ENCODE assay signal across 8 cellular contexts in genomic region chr16:18561727-18562314, GRCh38. TPM values are rescaled to one million over a fixed set of nuclear protein-coding genes. Genes with fewer than 3 reads are reported as not detected.
DNase-seq lines count a peak whose midpoint lies in the region; ATAC-seq and TF ChIP-seq lines count a peak whose summit lies in the region.
"Not testable (repeated sequence)": the region's sequence is repeated elsewhere in the genome, so short reads cannot be mapped to it uniquely, and the experiment has no call there.

TSS of gene NOMO2 (minus strand) at chr16:18562097. CDS start at chr16:18562040, 57 bp downstream.

- H3K4me1 ChIP-seq in upper lobe of right lung, result not testable (repeated sequence)

- not testable (repeated sequence) for H3K36me3 ChIP-seq in upper lobe of right lung

- H3K27me3 Mint-ChIP-seq in activated CD8-positive, alpha-beta T cell treated with anti-CD3 and anti-CD28 coated beads, Interleukin-2, amount 10 ng/mL, durations not matched to agents 7 days and 5 days (ENCODE audit: low read depth); chondrocyte (ENCODE audit: low read depth): not testable (repeated sequence)

- peak within 1 kb of the TSS; percentile 61 for H3K27ac Mint-ChIP-seq in activated CD8-positive, alpha-beta T cell treated with anti-CD3 and anti-CD28 coated beads, Interleukin-2, amount 10 ng/mL, durations not matched to agents 7 days and 5 days
- H3K27ac Mint-ChIP-seq in chondrocyte (ENCODE audit: unreplicated experiment), result not testable (repeated sequence)

- H3K36me3 Mint-ChIP-seq in activated CD8-positive, alpha-beta T cell treated with anti-CD3 and anti-CD28 coated beads, Interleukin-2, amount 10 ng/mL, durations not matched to agents 7 days and 5 days (ENCODE audit: low read depth), result peaks cover 11% of the 10 kb centered on the region
- not testable (repeated sequence) for H3K36me3 Mint-ChIP-seq in chondrocyte (ENCODE audit: low read depth)

- POLR2A ChIA-PET in activated CD8-positive, alpha-beta T cell treated with anti-CD3 and anti-CD28 coated beads, Interleukin-2, amount 10 ng/mL, durations not matched to agents 7 days and 5 days (lab: Charles Lee), result not testable (repeated sequence)

- H3K9me3 ChIP-seq in upper lobe of right lung, result not testable (repeated sequence)

- H3K27me3 ChIP-seq in upper lobe of right lung, result not testable (repeated sequence)

- CTCF ChIA-PET in activated CD8-positive, alpha-beta T cell treated with anti-CD3 and anti-CD28 coated beads, Interleukin-2, amount 10 ng/mL, durations not matched to agents 7 days and 5 days (lab: Charles Lee), result not testable (repeated sequence)

- ATAC-seq in GM18520 (IDR thresholded peaks at IDR 0.05; ENCODE audit: unreplicated experiment) (peak; percentile 76), HG02798 (IDR thresholded peaks at IDR 0.05; ENCODE audit: poor library complexity, unreplicated experiment) (peak; percentile 97), upper lobe of right lung (peak; percentile 99)
- ATAC-seq in activated CD8-positive, alpha-beta T cell treated with anti-CD3 and anti-CD28 coated beads, Interleukin-2, amount 10 ng/mL, durations not matched to agents 7 days and 5 days, result peak; percentile 97

- H3K4me1 Mint-ChIP-seq in activated CD8-positive, alpha-beta T cell treated with anti-CD3 and anti-CD28 coated beads, Interleukin-2, amount 10 ng/mL, durations not matched to agents 7 days and 5 days (ENCODE audit: low read depth), result peaks cover 16% of the 10 kb centered on the region
- not testable (repeated sequence) for H3K4me1 Mint-ChIP-seq in chondrocyte (ENCODE audit: low read depth)

- H3K9me3 Mint-ChIP-seq in activated CD8-positive, alpha-beta T cell treated with anti-CD3 and anti-CD28 coated beads, Interleukin-2, amount 10 ng/mL, durations not matched to agents 7 days and 5 days (ENCODE audit: insufficient read depth); chondrocyte (ENCODE audit: low read depth): not testable (repeated sequence)

- H3K4me3 ChIP-seq in skin epidermis, result peak within 1 kb of the TSS; percentile 48 to 58 (median 53)
- peak within 1 kb of the TSS; percentile 58 for H3K4me3 ChIP-seq in upper lobe of right lung

- DNase-seq in NCI-H146 (lab: John Stamatoyannopoulos, UW) (peak; percentile 26), chondrocyte (ENCODE audit: low spot score) (peak; percentile 89), left kidney (ENCODE audit: low read depth, low spot score) (peak; percentile 32), upper lobe of right lung (peak; percentile 96)
- DNase-seq in activated CD8-positive, alpha-beta T cell treated with anti-CD3 and anti-CD28 coated beads, Interleukin-2, amount 10 ng/mL, durations not matched to agents 7 days and 5 days, result peak; percentile 93

- H3K4me3 Mint-ChIP-seq in activated CD8-positive, alpha-beta T cell treated with anti-CD3 and anti-CD28 coated beads, Interleukin-2, amount 10 ng/mL, durations not matched to agents 7 days and 5 days, result peak within 1 kb of the TSS; percentile 72
- H3K4me3 Mint-ChIP-seq in chondrocyte (ENCODE audit: unreplicated experiment), result peak within 1 kb of the TSS; percentile 44

- not testable (repeated sequence) for TF ChIP-seq CTCF in chondrocyte (IDR thresholded peaks at IDR 0.05); upper lobe of right lung (IDR thresholded peaks at IDR 0.05)

- H3K27ac ChIP-seq in skin epidermis, result peak within 1 kb of the TSS in 18 of 21 experiments; percentile 22 to 78 (median 64)
- not testable (repeated sequence) for H3K27ac ChIP-seq in upper lobe of right lung

- intact Hi-C loops in upper lobe of right lung (cut with DNase I), result not testable (repeated sequence)

RNA-seq across cellular contexts. Expression of gene NOMO2, which starts in this region (rescaled TPM):
- total RNA-seq in activated CD8-positive, alpha-beta T cell treated with anti-CD3 and anti-CD28 coated beads, Interleukin-2, amount 10 ng/mL, durations not matched to agents 7 days and 5 days, result 10 to 100 TPM; 89.4 to 97.8 TPM
- 182 to 204 TPM (median 183 TPM) in 3 replicates for total RNA-seq in chondrocyte
- total RNA-seq in upper lobe of right lung, result 103 TPM

Comparison
In these comparisons a context has a peak if more than half of its experiments do, and no peak if none do; other contexts are left out.
1. DNase-seq: peak in every context shown above with its lines; median percentile 96 in upper lobe of right lung; 93 in activated CD8-positive, alpha-beta T cell treated with anti-CD3 and anti-CD28 coated beads, Interleukin-2, amount 10 ng/mL, durations not matched to agents 7 days and 5 days; 89 in chondrocyte; 32 in left kidney; 26 in NCI-H146.